ENCODE assay signal across 1 cellular context in genomic region chr16:67150058-67150832, GRCh38.
TF ChIP-seq lines count a peak whose summit lies in the region.

No MANE protein-coding gene starts in this region.

TF ChIP-seq in HepG2, 621 proteins besides CTCF, POLR2A, EP300 and RAD21 (continued from another document):
- TF ChIP-seq ZNF740 (CRISPR knock-in tag; IDR thresholded peaks at IDR 0.05) (peak; percentile 78), JUN (CRISPR knock-in tag; IDR thresholded peaks at IDR 0.05) (no peak), IRF2 (CRISPR knock-in tag; IDR thresholded peaks at IDR 0.05) (no peak), ZFAT (CRISPR knock-in tag; conservative IDR thresholded peaks at IDR 0.05) (no peak), ZNF7 (CRISPR knock-in tag; IDR thresholded peaks at IDR 0.05) (0 out of 2 replicates have a peak, but pooled peaks have one; percentile 2), NR0B2 (CRISPR knock-in tag; IDR thresholded peaks at IDR 0.05) (0 out of 2 replicates have a peak, but pooled peaks have one; percentile 10), TAF15 (IDR thresholded peaks at IDR 0.05; ENCODE audit: low read depth, low read length, poor library complexity, severe bottlenecking) (no peak), NCOA5 (CRISPR knock-in tag; IDR thresholded peaks at IDR 0.05) (peak; percentile 78; the same call in 1 of the 2 replicates), HNRNPK (IDR thresholded peaks at IDR 0.05; ENCODE audit: low read depth, low read length, poor library complexity, severe bottlenecking) (peak; percentile 79), SRY (CRISPR knock-in tag; IDR thresholded peaks at IDR 0.05) (0 out of 2 replicates have a peak, but pooled peaks have one; percentile 10), ZNF430 (CRISPR knock-in tag; IDR thresholded peaks at IDR 0.05) (0 out of 2 replicates have a peak, but pooled peaks have one; percentile 11), HOXA9 (CRISPR knock-in tag; IDR thresholded peaks at IDR 0.05; ENCODE audit: borderline replicate concordance) (no peak)
- TF ChIP-seq, protein P1, sequence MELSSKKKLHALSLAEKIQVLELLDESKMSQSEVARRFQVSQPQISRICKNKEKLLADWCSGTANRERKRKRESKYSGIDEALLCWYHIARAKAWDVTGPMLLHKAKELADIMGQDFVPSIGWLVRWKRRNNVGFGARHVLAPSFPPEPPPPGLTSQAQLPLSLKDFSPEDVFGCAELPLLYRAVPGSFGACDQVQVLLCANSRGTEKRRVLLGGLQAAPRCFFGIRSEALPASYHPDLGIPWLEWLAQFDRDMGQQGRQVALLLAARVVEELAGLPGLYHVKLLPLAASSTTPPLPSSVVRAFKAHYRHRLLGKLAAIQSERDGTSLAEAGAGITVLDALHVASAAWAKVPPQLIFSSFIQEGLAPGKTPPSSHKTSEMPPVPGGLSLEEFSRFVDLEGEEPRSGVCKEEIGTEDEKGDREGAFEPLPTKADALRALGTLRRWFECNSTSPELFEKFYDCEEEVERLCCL (CRISPR knock-in tag; IDR thresholded peaks at IDR 0.05; ENCODE audit: borderline replicate concordance) = no peak
